ENCODE assay signal across 8 cellular contexts in genomic region chr16:30185683-30186421, GRCh38. TPM values are rescaled to one million over a fixed set of nuclear protein-coding genes. Genes with fewer than 3 reads are reported as not detected.
DNase-seq lines count a peak whose midpoint lies in the region; ATAC-seq and TF ChIP-seq lines count a peak whose summit lies in the region.

No MANE protein-coding gene starts in this region.

- no peaks in the 10 kb centered on the region for H3K27me3 Mint-ChIP-seq in activated CD4-positive, alpha-beta T cell treated with anti-CD3 and anti-CD28 coated beads, Interleukin-2, amount 10 ng/mL, durations not matched to agents 7 days and 5 days
- peaks cover 31% of the 10 kb centered on the region for H3K27me3 Mint-ChIP-seq in endodermal cell (ENCODE audit: insufficient read depth)

- peak overlapping the region; percentile 99 for H3K4me3 Mint-ChIP-seq in activated CD4-positive, alpha-beta T cell treated with anti-CD3 and anti-CD28 coated beads, Interleukin-2, amount 10 ng/mL, durations not matched to agents 7 days and 5 days
- H3K4me3 Mint-ChIP-seq in endodermal cell = no peak overlapping the region

- peaks cover 2% of the 10 kb centered on the region for H3K4me1 ChIP-seq in endodermal cell (ENCODE audit: control insufficient read depth, insufficient read depth, low read length)

- CTCF ChIA-PET in activated CD4-positive, alpha-beta T cell treated with anti-CD3 and anti-CD28 coated beads, Interleukin-2, amount 10 ng/mL, durations not matched to agents 7 days and 5 days (lab: Charles Lee) = interaction anchor here (0.6 to 3.5 kb wide), 9 partner anchors 14 to 471 kb away, joined by 3 to 28 read pairs (median 4); partner anchors contain the start of genes GDPD3 and TBX6

- H3K27me3 ChIP-seq in endodermal cell (ENCODE audit: control insufficient read depth, insufficient read depth, low read length, poor library complexity, severe bottlenecking) = peaks cover 17% of the 10 kb centered on the region

- H3K36me3 Mint-ChIP-seq in activated CD4-positive, alpha-beta T cell treated with anti-CD3 and anti-CD28 coated beads, Interleukin-2, amount 10 ng/mL, durations not matched to agents 7 days and 5 days (ENCODE audit: low read depth) = peaks cover 44% of the 10 kb centered on the region
- no peaks in the 10 kb centered on the region for H3K36me3 Mint-ChIP-seq in endodermal cell (ENCODE audit: low read depth)

- DNase-seq in Daoy (ENCODE audit: low read depth) = peak; percentile 8
- DNase-seq in activated CD4-positive, alpha-beta T cell treated with anti-CD3 and anti-CD28 coated beads, Interleukin-2, amount 10 ng/mL, durations not matched to agents 7 days and 5 days = peak; percentile 93
- DNase-seq in endodermal cell = peak; percentile 43
- peak; percentile 47 to 74 for DNase-seq in stimulated activated CD4-positive, alpha-beta T cell treated with anti-CD3 and anti-CD28 coated beads, Interleukin-1b, Interleukin-23, amount 100 ng/mL, for 1 hour (ENCODE audit: low read depth in 2 of 2)
- DNase-seq in cortex of kidney (lab: John Stamatoyannopoulos, UW) = no peak
- DNase-seq in DMS153 treated with DMSO at 0.1 percent for 48 hours (lab: John Stamatoyannopoulos, UW; ENCODE audit: unreplicated experiment) = no peak
- DNase-seq in SW480 (ENCODE audit: low spot score) = no peak

- POLR2A ChIA-PET in activated CD4-positive, alpha-beta T cell treated with anti-CD3 and anti-CD28 coated beads, Interleukin-2, amount 10 ng/mL, durations not matched to agents 7 days and 5 days (lab: Charles Lee) = interaction anchor here (0.8 to 1.5 kb wide), 5 partner anchors 11 to 286 kb away, joined by 3 to 5 read pairs (median 4); partner anchors contain the start of gene TBX6

- no peaks in the 10 kb centered on the region for H3K36me3 ChIP-seq in endodermal cell (ENCODE audit: control insufficient read depth, insufficient read depth, low read length)

- ATAC-seq in HG03175 (IDR thresholded peaks at IDR 0.05; ENCODE audit: unreplicated experiment) = peak; percentile 34

- TF ChIP-seq CTCF in endodermal cell (conservative IDR thresholded peaks at IDR 0.05) = no peak

- H3K27ac ChIP-seq in endodermal cell (ENCODE audit: low read depth, low read length) = no peak overlapping the region

- no peak overlapping the region for H3K4me3 ChIP-seq in endodermal cell (ENCODE audit: low read length)

- no peaks in the 10 kb centered on the region for H3K9me3 ChIP-seq in endodermal cell (ENCODE audit: control insufficient read depth, low read length)

- peaks cover 25% of the 10 kb centered on the region for H3K4me1 Mint-ChIP-seq in activated CD4-positive, alpha-beta T cell treated with anti-CD3 and anti-CD28 coated beads, Interleukin-2, amount 10 ng/mL, durations not matched to agents 7 days and 5 days
- H3K4me1 Mint-ChIP-seq in endodermal cell = peaks cover 2% of the 10 kb centered on the region

- 90 to 93% methylated on average over 2 to 15 of the region's 15 CpGs for WGBS in endodermal cell (ENCODE audit: insufficient coverage in 1 of 2, insufficient read length in 1 of 2), 2 experiments

- peak overlapping the region; percentile 97 for H3K27ac Mint-ChIP-seq in activated CD4-positive, alpha-beta T cell treated with anti-CD3 and anti-CD28 coated beads, Interleukin-2, amount 10 ng/mL, durations not matched to agents 7 days and 5 days
- no peak overlapping the region for H3K27ac Mint-ChIP-seq in endodermal cell

- no peak overlapping the region for H3K9ac ChIP-seq in endodermal cell (ENCODE audit: extremely low read depth, low read length, poor library complexity, severe bottlenecking)

- no peaks in the 10 kb centered on the region for H3K9me3 Mint-ChIP-seq in activated CD4-positive, alpha-beta T cell treated with anti-CD3 and anti-CD28 coated beads, Interleukin-2, amount 10 ng/mL, durations not matched to agents 7 days and 5 days
- H3K9me3 Mint-ChIP-seq in endodermal cell = no peaks in the 10 kb centered on the region

RNA-seq across cellular contexts. Expression of gene CORO1A, which starts 2.5 kb away (rescaled TPM):
- total RNA-seq in Daoy (2014; rRNA removed; shearing (Covaris generic)) = 4.3 and 25.4 TPM in 2 replicates
- total RNA-seq in activated CD4-positive, alpha-beta T cell treated with anti-CD3 and anti-CD28 coated beads, Interleukin-2, amount 10 ng/mL, durations not matched to agents 7 days and 5 days = 1,000 to 10,000 TPM; 1,809 to 1,847 TPM
- 1 to 10 TPM in 1 of 2 donors, under 1 TPM in 1; 0.93 to 2.1 TPM for total RNA-seq in endodermal cell
- polyA plus RNA-seq in endodermal cell (2013, experiment 1 of 2) = 8.9 TPM
- 11.2 TPM for polyA plus RNA-seq in endodermal cell (2013, experiment 2 of 2)

RNA-seq across cellular contexts. Expression of gene BOLA2B, which starts 7.6 kb away (rescaled TPM):
- total RNA-seq in Daoy (2014; rRNA removed; shearing (Covaris generic)) = 1,051 and 1,320 TPM in 2 replicates
- 100 to 1,000 TPM; 136 to 141 TPM for total RNA-seq in activated CD4-positive, alpha-beta T cell treated with anti-CD3 and anti-CD28 coated beads, Interleukin-2, amount 10 ng/mL, durations not matched to agents 7 days and 5 days
- 100 to 1,000 TPM; 125 to 134 TPM for total RNA-seq in endodermal cell
- polyA plus RNA-seq in endodermal cell (2013, experiment 1 of 2) = 80.5 TPM
- 71.8 TPM for polyA plus RNA-seq in endodermal cell (2013, experiment 2 of 2)

RNA-seq across cellular contexts. Expression of gene SLX1A, which starts 7.8 kb away (rescaled TPM):
- 48.1 and 67.8 TPM in 2 replicates for total RNA-seq in Daoy (2014; rRNA removed; shearing (Covaris generic))
- 10 to 100 TPM; 54.1 to 95.0 TPM for total RNA-seq in activated CD4-positive, alpha-beta T cell treated with anti-CD3 and anti-CD28 coated beads, Interleukin-2, amount 10 ng/mL, durations not matched to agents 7 days and 5 days
- total RNA-seq in endodermal cell = 10 to 100 TPM; 37.7 to 48.8 TPM
- polyA plus RNA-seq in endodermal cell (2013, experiment 1 of 2) = 3.8 TPM
- polyA plus RNA-seq in endodermal cell (2013, experiment 2 of 2) = 6.1 TPM

RNA-seq across cellular contexts. Expression of gene SULT1A3, which starts 13.2 kb away (rescaled TPM):
- total RNA-seq in Daoy (2014; rRNA removed; shearing (Covaris generic)) = 4.9 and 12.8 TPM in 2 replicates
- total RNA-seq in activated CD4-positive, alpha-beta T cell treated with anti-CD3 and anti-CD28 coated beads, Interleukin-2, amount 10 ng/mL, durations not matched to agents 7 days and 5 days = 10 to 100 TPM; 37.5 to 38.1 TPM
- 10 to 100 TPM; 14.5 to 22.1 TPM for total RNA-seq in endodermal cell
- 13.5 TPM for polyA plus RNA-seq in endodermal cell (2013, experiment 1 of 2)
- polyA plus RNA-seq in endodermal cell (2013, experiment 2 of 2) = 21.4 TPM

Comparison
In these comparisons a context has a peak if more than half of its experiments do, and no peak if none do; other contexts are left out.
1. DNase-seq: peak in Daoy (single experiment), activated CD4-positive, alpha-beta T cell treated with anti-CD3 and anti-CD28 coated beads, Interleukin-2, amount 10 ng/mL, durations not matched to agents 7 days and 5 days (single experiment), endodermal cell (single experiment) and stimulated activated CD4-positive, alpha-beta T cell treated with anti-CD3 and anti-CD28 coated beads, Interleukin-1b, Interleukin-23, amount 100 ng/mL, for 1 hour (2 of 2); none in cortex of kidney (single experiment), DMS153 treated with DMSO at 0.1 percent for 48 hours (single experiment) and SW480 (single experiment).
2. RNA of gene CORO1A, which starts 2.5 kb away (total RNA-seq): 1,809 to 1,847 TPM in activated CD4-positive, alpha-beta T cell treated with anti-CD3 and anti-CD28 coated beads, Interleukin-2, amount 10 ng/mL, durations not matched to agents 7 days and 5 days; 4.3 to 25.4 TPM in Daoy and 0.93 to 2.1 TPM in endodermal cell; every median in the first group is over 10 times any median in the second.